Comparison of ENCODE assay signal across 8 cellular contexts in genomic region chr7:29685651-29686271, GRCh38.
DNase-seq lines count a peak whose midpoint lies in the region; ATAC-seq and TF ChIP-seq lines count a peak whose summit lies in the region.
"Not testable (repeated sequence)": the region's sequence is repeated elsewhere in the genome, so short reads cannot be mapped to it uniquely, and the experiment has no call there.

No MANE protein-coding gene starts in this region.

- H3K4me3 Mint-ChIP-seq in activated T-helper 2 cell treated with anti-CD3 and anti-CD28 coated beads, Interferon-gamma antibody, Interleukin-2, Interleukin-4, amounts not matched to agents 10 μg/mL and 5 μg/mL and 100 μg/mL, durations not matched to agents 14 hours and 24 hours and 36 hours (ENCODE audit: low read depth), result peak overlapping the region; percentile 42
- peak overlapping the region; percentile 69 for H3K4me3 Mint-ChIP-seq in endodermal cell

- H4K91ac ChIP-seq in IMR-90 (ENCODE audit: insufficient read depth, low read depth, low read length); trophoblast cell (ENCODE audit: low read depth, low read length): not testable (repeated sequence)

- H4K20me1 ChIP-seq in IMR-90 (ENCODE audit: insufficient read depth, low read length), result not testable (repeated sequence)

- H3K9me3 ChIP-seq in IMR-90 (ENCODE audit: control insufficient read depth, insufficient read depth, low read length); Panc1 (ENCODE audit: control insufficient read depth, insufficient read depth, low read depth, low read length); endodermal cell (ENCODE audit: control insufficient read depth, low read length); trophoblast cell (ENCODE audit: insufficient read depth, low read depth, low read length): not testable (repeated sequence)

- CTCF ChIA-PET in IMR-90 (lab: Yijun Ruan, JAX); Panc1 (lab: Charles Lee): not testable (repeated sequence)

- H3K4me1 Mint-ChIP-seq in activated T-helper 2 cell treated with anti-CD3 and anti-CD28 coated beads, Interferon-gamma antibody, Interleukin-2, Interleukin-4, amounts not matched to agents 10 μg/mL and 5 μg/mL and 100 μg/mL, durations not matched to agents 14 hours and 24 hours and 36 hours (ENCODE audit: low read depth); endodermal cell: not testable (repeated sequence)

- ATAC-seq in IMR-90 (ENCODE audit: low read depth), result not testable (repeated sequence)
- peak; percentile 24 for ATAC-seq in Panc1
- peak; percentile 10 for ATAC-seq in left colon

- not testable (repeated sequence) for H2BK12ac ChIP-seq in trophoblast cell (ENCODE audit: low read length)

- DNase-seq in EH (ENCODE audit: low read depth), result peak; percentile 1
- DNase-seq in IMR-90; Panc1 (ENCODE audit: low read depth, low spot score); activated T-helper 2 cell treated with anti-CD3 and anti-CD28 coated beads, Interferon-gamma antibody, Interleukin-2, Interleukin-4, amounts not matched to agents 10 μg/mL and 5 μg/mL and 100 μg/mL, durations not matched to agents 14 hours and 24 hours and 36 hours (ENCODE audit: low spot score); endodermal cell; left colon: not testable (repeated sequence)
- peak in 1 of 2 donors; percentile 13 for DNase-seq in trophoblast cell

- in situ Hi-C loops in IMR-90 (cut with MboI; ENCODE audit: low sequenced_read_pairs); Panc1 (cut with HindIII; ENCODE audit: low pct_unique_long_range_greater_than_20kb, low sequenced_read_pairs): not testable (repeated sequence)

- H3K4ac ChIP-seq in IMR-90 (ENCODE audit: low read depth, low read length); trophoblast cell (ENCODE audit: low read depth, low read length): not testable (repeated sequence)

- not testable (repeated sequence) for H3K23ac ChIP-seq in IMR-90 (ENCODE audit: low read depth, low read length); trophoblast cell (ENCODE audit: low read length)

- not testable (repeated sequence) for H3K27me3 ChIP-seq in IMR-90 (ENCODE audit: control insufficient read depth, insufficient read depth, low read length); Panc1 (ENCODE audit: control insufficient read depth, insufficient read depth, low read length); endodermal cell (ENCODE audit: control insufficient read depth, insufficient read depth, low read length, poor library complexity, severe bottlenecking); trophoblast cell (ENCODE audit: insufficient read depth, low read length)

- WGBS in IMR-90 (ENCODE audit: extremely low coverage in 2 of 2, insufficient read length in 1 of 2), 2 experiments, result no CpG with 5 or more reads among the region's 21 CpGs
- WGBS in endodermal cell (ENCODE audit: insufficient coverage in 1 of 2, insufficient read length in 1 of 2), 2 experiments, result 0% methylated on average over 4 of the region's 21 CpGs; no CpG with 5 or more reads in 1 of the 2 experiments
- no CpG with 5 or more reads among the region's 21 CpGs for WGBS in trophoblast cell (ENCODE audit: extremely low coverage, insufficient coverage, insufficient read length)
- 5% methylated on average over 16 of the region's 21 CpGs for WGBS in urinary bladder

- POLR2A ChIA-PET in IMR-90 (lab: Charles Lee; ENCODE audit: unreplicated experiment), result not testable (repeated sequence)
- POLR2A ChIA-PET in Panc1 (lab: Charles Lee), result interaction anchor here (0.6 to 0.7 kb wide), 5 partner anchors 76 to 668 kb away, joined by 3 to 9 read pairs (median 5); no protein-coding TSS in a partner anchor

- peak overlapping the region; percentile 36; the same call in 1 of the 2 replicates for H3K4me2 ChIP-seq in IMR-90 (ENCODE audit: low read depth, low read length)
- peak overlapping the region; percentile 60 for H3K4me2 ChIP-seq in trophoblast cell (ENCODE audit: low read length)

- dilution Hi-C loops in IMR-90 (cut with HindIII; ENCODE audit: low sequenced_read_pairs, unreplicated experiment), result not testable (repeated sequence)

- not testable (repeated sequence) for H3K9me3 Mint-ChIP-seq in activated T-helper 2 cell treated with anti-CD3 and anti-CD28 coated beads, Interferon-gamma antibody, Interleukin-2, Interleukin-4, amounts not matched to agents 10 μg/mL and 5 μg/mL and 100 μg/mL, durations not matched to agents 14 hours and 24 hours and 36 hours; endodermal cell

- not testable (repeated sequence) for H2BK20ac ChIP-seq in IMR-90 (ENCODE audit: low read depth, low read length)

- TF ChIP-seq POLR2A in IMR-90 (IDR thresholded peaks at IDR 0.05; ENCODE audit: low read depth, low read length), result not testable (repeated sequence)

- H3K4me3 ChIP-seq in IMR-90 (ENCODE audit: insufficient read depth, low read depth, low read length) (peak overlapping the region; percentile 53), Panc1 (ENCODE audit: low read depth in 2 of 2, low read length in 2 of 2) (peak overlapping the region; percentile 66 to 68), endodermal cell (ENCODE audit: low read length) (peak overlapping the region; percentile 78), urinary bladder (ENCODE audit: low read depth, low read length) (peak overlapping the region; percentile 67)
- not testable (repeated sequence) for H3K4me3 ChIP-seq in trophoblast cell (ENCODE audit: low read depth, low read length)

- TF ChIP-seq CTCF in IMR-90 (conservative IDR thresholded peaks at IDR 0.05; ENCODE audit: low read depth, low read length); Panc1 (IDR thresholded peaks at IDR 0.05); endodermal cell (conservative IDR thresholded peaks at IDR 0.05): not testable (repeated sequence)

- H2BK120ac ChIP-seq in IMR-90 (ENCODE audit: low read depth, low read length); trophoblast cell (ENCODE audit: insufficient read depth, low read length, poor library complexity): not testable (repeated sequence)

- H2BK15ac ChIP-seq in IMR-90 (ENCODE audit: low read depth, low read length), result not testable (repeated sequence)

- not testable (repeated sequence) for H3K56ac ChIP-seq in IMR-90 (ENCODE audit: extremely low read depth, insufficient read depth, low read length)

- not testable (repeated sequence) for H3K36me3 ChIP-seq in IMR-90 (ENCODE audit: control insufficient read depth, insufficient read depth, low read length); Panc1 (ENCODE audit: control insufficient read depth, insufficient read depth, low read length); endodermal cell (ENCODE audit: control insufficient read depth, insufficient read depth, low read length); trophoblast cell (ENCODE audit: control insufficient read depth in 1 of 2, insufficient read depth in 2 of 2, low read length in 2 of 2); urinary bladder (ENCODE audit: insufficient read depth)

- not testable (repeated sequence) for H3K4me1 ChIP-seq in IMR-90 (ENCODE audit: control insufficient read depth, insufficient read depth, low read length); Panc1 (ENCODE audit: control insufficient read depth, insufficient read depth, low read length); endodermal cell (ENCODE audit: control insufficient read depth, insufficient read depth, low read length); trophoblast cell (ENCODE audit: control insufficient read depth in 1 of 2, insufficient read depth in 2 of 2, low read length in 2 of 2); urinary bladder (ENCODE audit: insufficient read depth)

- not testable (repeated sequence) for TF ChIP-seq RAD21 in IMR-90 (IDR thresholded peaks at IDR 0.05; ENCODE audit: low read length)

- H3K18ac ChIP-seq in IMR-90 (ENCODE audit: low read depth, low read length); trophoblast cell (ENCODE audit: low read length): not testable (repeated sequence)

- not testable (repeated sequence) for BruUV-seq in IMR-90 (replicated peaks; lab: Mats Ljungman, UMichigan); Panc1 (replicated peaks; lab: Mats Ljungman, UMichigan)

- H3K79me1 ChIP-seq in IMR-90 (ENCODE audit: low read depth in 1 of 2, low read length in 2 of 2); trophoblast cell (ENCODE audit: low read length): not testable (repeated sequence)

- not testable (repeated sequence) for H2AFZ ChIP-seq in IMR-90 (replicated peaks; ENCODE audit: low read length, poor library complexity); trophoblast cell (ENCODE audit: insufficient read depth, low read length, poor library complexity)

- H3K79me2 ChIP-seq in trophoblast cell (ENCODE audit: control insufficient read depth, insufficient read depth, low read length, poor library complexity), result not testable (repeated sequence)

- H4K8ac ChIP-seq in IMR-90 (ENCODE audit: low read depth in 2 of 2, low read length in 2 of 2); trophoblast cell (ENCODE audit: low read depth, low read length): not testable (repeated sequence)

- not testable (repeated sequence) for H3K36me3 Mint-ChIP-seq in activated T-helper 2 cell treated with anti-CD3 and anti-CD28 coated beads, Interferon-gamma antibody, Interleukin-2, Interleukin-4, amounts not matched to agents 10 μg/mL and 5 μg/mL and 100 μg/mL, durations not matched to agents 14 hours and 24 hours and 36 hours (ENCODE audit: low read depth); endodermal cell (ENCODE audit: low read depth)

- not testable (repeated sequence) for H3K27ac ChIP-seq in IMR-90 (ENCODE audit: insufficient read depth, low read length); endodermal cell (ENCODE audit: low read depth, low read length)
- H3K27ac ChIP-seq in Panc1 (ENCODE audit: low read length) (peak overlapping the region; percentile 97), trophoblast cell (ENCODE audit: low read depth, low read length) (peak overlapping the region; percentile 75), urinary bladder (ENCODE audit: low read depth) (peak overlapping the region; percentile 92)

- not testable (repeated sequence) for H2AK5ac ChIP-seq in IMR-90 (ENCODE audit: low read depth, low read length); trophoblast cell (ENCODE audit: low read length)

- H2BK5ac ChIP-seq in IMR-90 (ENCODE audit: low read depth, low read length, poor library complexity, severe bottlenecking); trophoblast cell (ENCODE audit: low read depth, low read length, poor library complexity): not testable (repeated sequence)

- H2AK9ac ChIP-seq in IMR-90 (replicated peaks; ENCODE audit: low read depth, low read length, poor library complexity), result not testable (repeated sequence)

- H3K9me1 ChIP-seq in IMR-90 (ENCODE audit: insufficient read depth, low read length), result not testable (repeated sequence)

- not testable (repeated sequence) for H3K27ac Mint-ChIP-seq in activated T-helper 2 cell treated with anti-CD3 and anti-CD28 coated beads, Interferon-gamma antibody, Interleukin-2, Interleukin-4, amounts not matched to agents 10 μg/mL and 5 μg/mL and 100 μg/mL, durations not matched to agents 14 hours and 24 hours and 36 hours; endodermal cell

- H4K12ac ChIP-seq in trophoblast cell (ENCODE audit: low read depth, low read length), result not testable (repeated sequence)

- not testable (repeated sequence) for H3K14ac ChIP-seq in IMR-90 (replicated peaks; ENCODE audit: low read depth, low read length); trophoblast cell (ENCODE audit: low read length)

- not testable (repeated sequence) for H4K5ac ChIP-seq in IMR-90 (ENCODE audit: low read depth, low read length)

- not testable (repeated sequence) for H3K9ac ChIP-seq in IMR-90 (ENCODE audit: low read depth, low read length); endodermal cell (ENCODE audit: extremely low read depth, low read length, poor library complexity, severe bottlenecking); trophoblast cell (ENCODE audit: low read length)

- intact Hi-C loops in IMR-90 (cut with micrococcal nuclease); Panc1 (cut with micrococcal nuclease; ENCODE audit: unreplicated experiment); activated T-helper 2 cell treated with anti-CD3 and anti-CD28 coated beads, Interferon-gamma antibody, Interleukin-2, Interleukin-4, amounts not matched to agents 10 μg/mL and 5 μg/mL and 100 μg/mL, durations not matched to agents 14 hours and 24 hours and 36 hours (cut with micrococcal nuclease); left colon (cut with DNase I, micrococcal nuclease): not testable (repeated sequence)

- H3K27me3 Mint-ChIP-seq in activated T-helper 2 cell treated with anti-CD3 and anti-CD28 coated beads, Interferon-gamma antibody, Interleukin-2, Interleukin-4, amounts not matched to agents 10 μg/mL and 5 μg/mL and 100 μg/mL, durations not matched to agents 14 hours and 24 hours and 36 hours (ENCODE audit: low read depth), result peaks cover 46% of the 10 kb centered on the region
- not testable (repeated sequence) for H3K27me3 Mint-ChIP-seq in endodermal cell (ENCODE audit: insufficient read depth)
